24 cellular contexts compared by ENCODE assay signal in genomic region chr18:78743078-78743477, GRCh38.
"Had no signal": no experiment of that assay in that cellular context is flagged by ENCODE, and none has a peak within 500 bp of the region (broad histone marks: within the 10 kb centered on the region; RNA-seq: fewer than 3 reads in every experiment).

No MANE protein-coding gene starts in this region.

- FAIRE-seq: TTC549 had no signal

- H3K4me3 ChIP-seq: MG63 had no signal

- ATAC-seq: activated T-cell treated with anti-CD3 and anti-CD28 coated beads, Interleukin-2, amount 50 U/mL, for 4 hours; PC-3; T-cell had no signal

- H3K36me3 ChIP-seq: brain microvascular endothelial cell, MG63 had no signal

- DNase-seq: activated CD4-positive, alpha-beta memory T cell treated with anti-CD3 and anti-CD28 coated beads for 36 hours; activated CD4-positive, alpha-beta T cell treated with anti-CD3 and anti-CD28 coated beads, Interleukin-2, amount 10 ng/mL, durations not matched to agents 7 days and 5 days; activated CD4-positive, CD25-positive, alpha-beta regulatory T cell; activated CD8-positive, alpha-beta memory T cell treated with anti-CD3 and anti-CD28 coated beads for 24 hours; activated gamma-delta T cell treated with Interleukin-2 at 50 U/mL for 16 hours; activated naive CD4-positive, alpha-beta T cell treated with anti-CD3 and anti-CD28 coated beads, Interleukin-2, amount 10 ng/mL, durations not matched to agents 7 days and 5 days; activated naive CD8-positive, alpha-beta T cell treated with anti-CD3 and anti-CD28 coated beads for 36 hours; activated T-cell treated with anti-CD3 and anti-CD28 coated beads, Interleukin-2, amount 50 U/mL, for 4 hours; brain microvascular endothelial cell; cerebellar nuclear complex; MG63; MV-4-11; NCI-H1092 treated with DMSO at 0.1 percent for 48 hours; NCI-H1417 treated with DMSO at 0.1 percent for 48 hours; NCI-H1694; NCI-H2029 treated with DMSO at 0.1 percent for 48 hours; NCI-H510A treated with DMSO at 0.1 percent for 48 hours; NCI-H69; PC-3; SHP77 treated with DMSO at 0.1 percent for 48 hours; T-helper 2 cell; T1000 had no signal

- H3K27ac ChIP-seq: brain microvascular endothelial cell had no signal

- H3K27me3 ChIP-seq: brain microvascular endothelial cell, MG63 had no signal

- H3K9me3 ChIP-seq: MG63 had no signal
